7 cellular contexts compared by ENCODE assay signal in genomic region chr12:6451348-6452244, GRCh38. TPM values are rescaled to one million over a fixed set of nuclear protein-coding genes. Genes with fewer than 3 reads are reported as not detected.
A peak's percentile ranks its signal among the peaks of the same experiment; 100 is the strongest.
DNase-seq lines count a peak whose midpoint lies in the region; ATAC-seq and TF ChIP-seq lines count a peak whose summit lies in the region.

A gene with protein sequence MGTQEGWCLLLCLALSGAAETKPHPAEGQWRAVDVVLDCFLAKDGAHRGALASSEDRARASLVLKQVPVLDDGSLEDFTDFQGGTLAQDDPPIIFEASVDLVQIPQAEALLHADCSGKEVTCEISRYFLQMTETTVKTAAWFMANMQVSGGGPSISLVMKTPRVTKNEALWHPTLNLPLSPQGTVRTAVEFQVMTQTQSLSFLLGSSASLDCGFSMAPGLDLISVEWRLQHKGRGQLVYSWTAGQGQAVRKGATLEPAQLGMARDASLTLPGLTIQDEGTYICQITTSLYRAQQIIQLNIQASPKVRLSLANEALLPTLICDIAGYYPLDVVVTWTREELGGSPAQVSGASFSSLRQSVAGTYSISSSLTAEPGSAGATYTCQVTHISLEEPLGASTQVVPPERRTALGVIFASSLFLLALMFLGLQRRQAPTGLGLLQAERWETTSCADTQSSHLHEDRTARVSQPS (plus strand): TSS chr12:6452042. CDS start chr12:6452249, 207 bp downstream.

- peak within 1 kb of the TSS; percentile 62 for H3K4me3 ChIP-seq in kidney epithelial cell (ENCODE audit: low read depth, low read length)

- DNase-seq in NCI-H2227 (lab: John Stamatoyannopoulos, UW; ENCODE audit: unreplicated experiment) (peak; percentile 83), cerebellum (ENCODE audit: low spot score) (peak; percentile 68), kidney epithelial cell (ENCODE audit: low read depth) (peak; percentile 65)
- DNase-seq in activated CD4-positive, CD25-positive, alpha-beta regulatory T cell treated with anti-CD3 and anti-CD28 coated beads, Interleukin-2, amount 50 U/mL, for 72 hours: peak; percentile 71
- DNase-seq in stimulated activated CD4-positive, alpha-beta T cell treated with anti-CD3 and anti-CD28 coated beads, Interleukin-12 subunit alpha, Interleukin-12 subunit beta, amount 100 ng/mL, for 48 hours (ENCODE audit: low read depth in 2 of 3, low spot score in 1 of 3): peak; percentile 61 to 73 (median 66)

- ATAC-seq in GM18505 (IDR thresholded peaks at IDR 0.05; ENCODE audit: unreplicated experiment) (peak; percentile 47), HG03060 (IDR thresholded peaks at IDR 0.05; ENCODE audit: low read depth, unreplicated experiment) (peak; percentile 52)

- no peak for TF ChIP-seq CTCF in kidney epithelial cell (IDR thresholded peaks at IDR 0.05; ENCODE audit: insufficient read depth, low read length, poor library complexity, severe bottlenecking)

- no peaks in the 10 kb centered on the region for H3K36me3 ChIP-seq in kidney epithelial cell (ENCODE audit: control insufficient read depth, insufficient read depth, low read length)

- no peaks in the 10 kb centered on the region for H3K27me3 ChIP-seq in kidney epithelial cell (ENCODE audit: control insufficient read depth, insufficient read depth, low read length)

- peak; percentile 69 for TF ChIP-seq POLR2A in GM18505 (IDR thresholded peaks at IDR 0.05; ENCODE audit: borderline replicate concordance, extremely low read depth, insufficient read depth, insufficient read length)

RNA-seq across cellular contexts. Expression of the gene that starts here (rescaled TPM):
- total RNA-seq in cerebellum: 3.1 TPM
- 14.4 and 18.9 TPM in 2 replicates for total RNA-seq in kidney epithelial cell

Comparison
In these comparisons a context has a peak if more than half of its experiments do, and no peak if none do; other contexts are left out.
1. Peak in every context shown above with its lines: DNase-seq, ATAC-seq and H3K4me3 ChIP-seq.